ENCODE assay signal across 8 cellular contexts in the genomic region with DNA sequence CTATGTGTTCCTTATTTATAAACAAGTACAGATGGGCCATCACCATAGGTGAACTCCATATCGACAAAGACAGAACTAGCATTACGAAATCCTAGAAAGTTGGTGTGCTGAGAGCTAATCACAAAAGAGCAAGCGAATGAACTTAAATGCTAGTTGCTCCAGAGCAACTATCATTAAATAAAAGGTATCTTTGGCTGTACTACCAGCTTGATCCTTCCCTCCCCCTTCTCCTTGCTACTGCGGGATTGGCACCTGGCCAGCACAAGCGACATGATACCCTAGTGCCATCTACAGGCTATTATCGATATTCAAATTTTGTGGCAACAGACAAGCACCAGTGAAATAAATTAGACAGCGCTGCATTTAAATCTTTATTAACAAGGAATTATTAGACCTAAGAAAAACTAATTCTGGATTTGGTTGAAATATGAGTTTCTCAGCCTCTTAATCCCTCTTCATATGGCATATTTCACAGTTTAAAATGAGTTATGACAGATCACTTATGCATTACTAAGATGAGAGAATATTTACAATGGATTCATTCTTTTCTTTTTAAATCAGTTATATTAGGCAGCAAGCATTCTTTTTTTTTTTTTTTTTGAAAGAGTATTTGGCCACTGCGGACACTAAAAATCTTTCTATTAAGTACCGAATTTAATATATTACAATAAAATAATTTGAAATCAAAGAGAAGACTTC. TPM values are rescaled to one million over a fixed set of nuclear protein-coding genes. Genes with fewer than 3 reads are reported as not detected.
DNase-seq lines count a peak whose midpoint lies in the region; ATAC-seq, FAIRE-seq and TF ChIP-seq lines count a peak whose summit lies in the region.

No MANE protein-coding gene starts in this region.

- H3K9me3 ChIP-seq in PC-9 (ENCODE audit: insufficient read depth, low read depth), result no peaks in the 10 kb centered on the region

- H3K27ac ChIP-seq in PC-9, result no peak overlapping the region

- BruUV-seq in PC-9 (replicated peaks; lab: Mats Ljungman, UMichigan), result no TSS peak

- no peaks in the 10 kb centered on the region for H3K9me3 Mint-ChIP-seq in activated naive CD4-positive, alpha-beta T cell treated with anti-CD3 and anti-CD28 coated beads, Interleukin-2, amount 50 U/mL, for 72 hours

- no peak for TF ChIP-seq POLR2A in GM12892 (IDR thresholded peaks at IDR 0.05; ENCODE audit: low read depth, low read length)

- H3K79me2 ChIP-seq in PC-9 (ENCODE audit: low read depth), result no peaks in the 10 kb centered on the region

- no peaks in the 10 kb centered on the region; the same call in 1 of the 2 replicates for H3K9me2 ChIP-seq in PC-9 (ENCODE audit: insufficient read depth)

- POLR2A ChIA-PET in PC-9 (lab: Charles Lee; ENCODE audit: unreplicated experiment), result no interaction called here

- ATAC-seq in GM21381 (IDR thresholded peaks at IDR 0.05; ENCODE audit: unreplicated experiment) (peak; percentile 73), Right ventricle myocardium inferior (peak; percentile 84)
- ATAC-seq in activated naive CD4-positive, alpha-beta T cell treated with anti-CD3 and anti-CD28 coated beads, Interleukin-2, amount 50 U/mL, for 72 hours, result peak; percentile 47 to 76

- H2AFZ ChIP-seq in PC-9, result no peak overlapping the region

- no peaks in the 10 kb centered on the region for H3F3A ChIP-seq in PC-9 (ENCODE audit: insufficient read depth, low read depth)

- H3K27ac Mint-ChIP-seq in activated naive CD4-positive, alpha-beta T cell treated with anti-CD3 and anti-CD28 coated beads, Interleukin-2, amount 50 U/mL, for 72 hours, result no peak overlapping the region

- H3K4me2 ChIP-seq in PC-9, result no peak overlapping the region

- H3K36me3 ChIP-seq in PC-9 (ENCODE audit: low read depth), result no peaks in the 10 kb centered on the region

- intact Hi-C loops in PC-9 (cut with micrococcal nuclease; ENCODE audit: unreplicated experiment) (no loop called here), Right ventricle myocardium inferior (cut with DNase I) (loop anchor here (1.0 to 5.0 kb wide), 3 partner anchors 77 to 537 kb away; no protein-coding TSS in a partner anchor), posterior cingulate gyrus (cut with DNase I) (loop anchor here (5.0 to 10.0 kb wide), 3 partner anchors 147 to 532 kb away; no protein-coding TSS in a partner anchor)

- CTCF ChIA-PET in PC-9 (lab: Charles Lee), result no interaction called here

- TF ChIP-seq CTCF in PC-9 (conservative IDR thresholded peaks at IDR 0.05), result peak; percentile 74

- DNase-seq in COR-L47 (lab: John Stamatoyannopoulos, UW), result peak; percentile 84
- peak; percentile 49 for DNase-seq in KG1 (lab: John Stamatoyannopoulos, UW)
- DNase-seq in PC-9, result peak in 1 of 2 experiments; percentile 52
- peak in 1 of 2 donors; percentile 40 for DNase-seq in activated naive CD4-positive, alpha-beta T cell treated with anti-CD3 and anti-CD28 coated beads, Interleukin-2, amount 50 U/mL, for 72 hours (ENCODE audit: low spot score in 2 of 2)
- peak; percentile 89 for DNase-seq in Right ventricle myocardium inferior (ENCODE audit: missing footprints)
- peak; percentile 73 to 96 (median 82) for DNase-seq in posterior cingulate gyrus
- DNase-seq in GM12892 (ENCODE audit: insufficient read length), result no peak

- FAIRE-seq in GM12892 (lab: Jason Lieb, UNC), result no peak

- H3K4me3 ChIP-seq in PC-9, result no peak overlapping the region

- H3K4me1 ChIP-seq in PC-9 (replicated peaks; ENCODE audit: insufficient read depth), result no peaks in the 10 kb centered on the region

- no peaks in the 10 kb centered on the region for H3K36me3 Mint-ChIP-seq in activated naive CD4-positive, alpha-beta T cell treated with anti-CD3 and anti-CD28 coated beads, Interleukin-2, amount 50 U/mL, for 72 hours

- H4K20me1 ChIP-seq in PC-9 (ENCODE audit: insufficient read depth), result no peaks in the 10 kb centered on the region

- H3K27me3 ChIP-seq in PC-9 (ENCODE audit: insufficient read depth, low read depth), result no peaks in the 10 kb centered on the region

RNA-seq across cellular contexts. Expression of gene PCDH9, which starts 5.8 kb away (rescaled TPM):
- total RNA-seq in PC-9 (2021), result 0.37 and 0.55 TPM in 2 replicates
- under 1 TPM; 0.16 to 0.48 TPM for total RNA-seq in activated naive CD4-positive, alpha-beta T cell treated with anti-CD3 and anti-CD28 coated beads, Interleukin-2, amount 50 U/mL, for 72 hours
- 9.9 TPM for total RNA-seq in Right ventricle myocardium inferior
- not detected for polyA plus RNA-seq in GM12892 (2012; ENCODE audit: missing spikeins)
